ENCODE assay signal across 26 cellular contexts in the genomic region with DNA sequence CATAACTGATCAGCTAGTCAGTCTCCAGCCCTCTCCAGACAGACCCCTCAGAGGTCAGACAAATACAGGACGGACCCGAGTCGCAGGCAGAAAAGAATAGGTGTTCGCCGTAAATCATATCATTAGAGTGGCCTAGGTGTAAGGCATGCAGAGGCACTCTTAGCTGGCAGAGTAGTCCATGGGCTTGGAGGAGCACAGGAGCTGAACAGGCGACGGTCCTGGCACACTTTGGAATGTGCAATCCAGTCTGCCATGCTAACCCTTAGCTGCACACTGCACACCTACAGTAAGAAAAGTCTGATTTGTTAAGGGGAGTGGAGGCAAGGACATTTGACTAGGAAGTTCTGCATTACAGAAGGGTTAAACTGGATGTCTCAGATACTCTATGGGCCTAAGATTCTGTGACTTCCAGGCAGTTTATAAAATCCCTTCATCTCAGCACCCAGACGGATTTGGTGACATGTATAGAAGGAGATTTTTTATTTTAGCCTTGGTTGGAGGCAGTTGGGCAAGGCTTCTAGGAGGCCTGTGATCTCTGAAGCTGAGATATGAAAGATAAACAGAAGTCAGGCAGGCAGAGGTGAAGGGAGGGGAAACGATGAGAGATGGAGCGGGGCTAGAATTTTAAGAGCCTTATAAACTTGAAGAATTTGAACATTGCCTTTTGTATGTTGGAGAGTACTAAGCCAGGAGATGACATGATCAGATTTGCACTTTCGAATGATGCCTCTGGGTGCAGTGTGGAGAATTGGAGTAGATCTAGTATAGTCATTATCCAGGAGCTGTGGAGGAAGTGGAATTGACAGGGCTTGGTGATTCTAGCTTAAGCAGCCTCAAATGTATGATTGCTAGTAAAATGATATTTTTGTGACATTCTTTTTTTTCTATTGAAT. TPM values are rescaled to one million over a fixed set of nuclear protein-coding genes. Genes with fewer than 3 reads are reported as not detected.
A peak's percentile ranks its signal among the peaks of the same experiment; 100 is the strongest.
DNase-seq lines count a peak whose midpoint lies in the region; ATAC-seq and TF ChIP-seq lines count a peak whose summit lies in the region.
"Had no signal": no experiment of that assay in that cellular context is flagged by ENCODE, and none has a peak within 500 bp of the region (broad histone marks: within the 10 kb centered on the region; RNA-seq: fewer than 3 reads in every experiment).

No MANE protein-coding gene starts in this region.

- no peak for TF ChIP-seq RAD21 in SK-N-SH (IDR thresholded peaks at IDR 0.05; ENCODE audit: low read length)

- no peak for TF ChIP-seq POLR2A in Peyer's patch (IDR thresholded peaks at IDR 0.05)

- H3K4me1 Mint-ChIP-seq in central memory CD8-positive, alpha-beta T cell = no peaks in the 10 kb centered on the region
- no peaks in the 10 kb centered on the region for H3K4me1 Mint-ChIP-seq in mesothelial cell of epicardium
- H3K4me1 Mint-ChIP-seq: activated CD4-positive, alpha-beta T cell treated with anti-CD3 and anti-CD28 coated beads, Interleukin-2, amount 10 ng/mL, durations not matched to agents 24 days and 14 days; endodermal cell had no signal

- H3K36me3 ChIP-seq in SK-N-SH (replicated peaks in 1 of 2; ENCODE audit: control insufficient read depth in 1 of 2, insufficient read depth in 2 of 2, low read length in 1 of 2) = peaks cover 82 to 86% of the 10 kb centered on the region in 2 experiments
- H3K36me3 ChIP-seq in GM23248 (ENCODE audit: low read depth) = peaks cover 68% of the 10 kb centered on the region
- peaks cover 0 to 96% (median 2%) of the 10 kb centered on the region in 3 donors for H3K36me3 ChIP-seq in Peyer's patch

- TF ChIP-seq CTCF in SK-N-SH (IDR thresholded peaks at IDR 0.05) = no peak
- no peak for TF ChIP-seq CTCF in mesothelial cell of epicardium (IDR thresholded peaks at IDR 0.05; ENCODE audit: unreplicated experiment)
- no peak for TF ChIP-seq CTCF in Peyer's patch (IDR thresholded peaks at IDR 0.05)

- no peaks in the 10 kb centered on the region for H3K27me3 Mint-ChIP-seq in central memory CD8-positive, alpha-beta T cell
- H3K27me3 Mint-ChIP-seq in mesothelial cell of epicardium (ENCODE audit: low read depth) = no peaks in the 10 kb centered on the region
- H3K27me3 Mint-ChIP-seq: activated CD4-positive, alpha-beta T cell treated with anti-CD3 and anti-CD28 coated beads, Interleukin-2, amount 10 ng/mL, durations not matched to agents 24 days and 14 days; natural killer cell treated with Interleukin-12 subunit alpha and Interleukin-12 subunit beta and Interleukin-15 and Interleukin-18, amount 100 ng/mL, for 72 hours had no signal

- no peaks in the 10 kb centered on the region for H4K20me1 ChIP-seq in SK-N-SH (ENCODE audit: insufficient read depth)
- H4K20me1 ChIP-seq in GM23248 (ENCODE audit: insufficient read depth) = no peaks in the 10 kb centered on the region

- H3K9ac ChIP-seq in SK-N-SH (no peak overlapping the region), GM23248 (no peak overlapping the region)

- H3K27me3 ChIP-seq in SK-N-SH (ENCODE audit: insufficient read depth) (no peaks in the 10 kb centered on the region), GM23248 (replicated peaks; ENCODE audit: insufficient read depth) (no peaks in the 10 kb centered on the region), Peyer's patch (no peaks in the 10 kb centered on the region)
- H3K27me3 ChIP-seq: breast epithelium, pancreas, upper lobe of right lung had no signal

- H3K36me3 Mint-ChIP-seq in central memory CD8-positive, alpha-beta T cell (ENCODE audit: insufficient read depth) = peaks cover 86% of the 10 kb centered on the region
- peaks cover 39% of the 10 kb centered on the region for H3K36me3 Mint-ChIP-seq in mesothelial cell of epicardium

- no peaks in the 10 kb centered on the region for H3K9me3 Mint-ChIP-seq in central memory CD8-positive, alpha-beta T cell
- H3K9me3 Mint-ChIP-seq in mesothelial cell of epicardium = no peaks in the 10 kb centered on the region
- H3K9me3 Mint-ChIP-seq: activated CD4-positive, alpha-beta T cell treated with anti-CD3 and anti-CD28 coated beads, Interleukin-2, amount 10 ng/mL, durations not matched to agents 24 days and 14 days; endodermal cell; natural killer cell treated with Interleukin-12 subunit alpha and Interleukin-12 subunit beta and Interleukin-15 and Interleukin-18, amount 100 ng/mL, for 72 hours had no signal

- CTCF ChIA-PET in SK-N-SH (lab: Yijun Ruan, JAX) = interaction anchor here (0.5 to 2.3 kb wide), 3 partner anchors 9 to 27 kb away, joined by 3 to 9 read pairs (median 3); no protein-coding TSS in a partner anchor

- H2AFZ ChIP-seq in SK-N-SH (ENCODE audit: low read depth) (no peak overlapping the region), GM23248 (no peak overlapping the region)

- no peak for TF ChIP-seq EP300 in SK-N-SH (IDR thresholded peaks at IDR 0.05; ENCODE audit: borderline replicate concordance in 1 of 2, low read depth in 1 of 2, low read length in 1 of 2)

- no peaks in the 10 kb centered on the region for H3K9me3 ChIP-seq in SK-N-SH
- no peaks in the 10 kb centered on the region for H3K9me3 ChIP-seq in GM23248 (ENCODE audit: low read depth)
- H3K9me3 ChIP-seq in Peyer's patch = no peaks in the 10 kb centered on the region
- H3K9me3 ChIP-seq: breast epithelium, pancreas, upper lobe of right lung had no signal

- no peak overlapping the region for H3K4me2 ChIP-seq in SK-N-SH
- no peak overlapping the region for H3K4me2 ChIP-seq in GM23248 (ENCODE audit: unreplicated experiment)

- H3K27ac Mint-ChIP-seq in central memory CD8-positive, alpha-beta T cell (ENCODE audit: low read depth) = peak overlapping the region; percentile 1
- H3K27ac Mint-ChIP-seq in mesothelial cell of epicardium = peak overlapping the region; percentile 8
- H3K27ac Mint-ChIP-seq: activated CD4-positive, alpha-beta T cell treated with anti-CD3 and anti-CD28 coated beads, Interleukin-2, amount 10 ng/mL, durations not matched to agents 24 days and 14 days; endodermal cell; natural killer cell treated with Interleukin-12 subunit alpha and Interleukin-12 subunit beta and Interleukin-15 and Interleukin-18, amount 100 ng/mL, for 72 hours had no signal

- H3K4me1 ChIP-seq in SK-N-SH (ENCODE audit: control insufficient read depth in 1 of 2, insufficient read depth in 2 of 2, low read depth in 1 of 2, low read length in 1 of 2) (no peaks in the 10 kb centered on the region), GM23248 (ENCODE audit: insufficient read depth) (no peaks in the 10 kb centered on the region), Peyer's patch (no peaks in the 10 kb centered on the region)
- H3K4me1 ChIP-seq: breast epithelium, pancreas, upper lobe of right lung had no signal

- no peak overlapping the region for H3K4me3 Mint-ChIP-seq in central memory CD8-positive, alpha-beta T cell
- no peak overlapping the region for H3K4me3 Mint-ChIP-seq in mesothelial cell of epicardium
- H3K4me3 Mint-ChIP-seq: activated CD4-positive, alpha-beta T cell treated with anti-CD3 and anti-CD28 coated beads, Interleukin-2, amount 10 ng/mL, durations not matched to agents 24 days and 14 days; endodermal cell; natural killer cell treated with Interleukin-12 subunit alpha and Interleukin-12 subunit beta and Interleukin-15 and Interleukin-18, amount 100 ng/mL, for 72 hours had no signal

- no peak overlapping the region for H3K4me3 ChIP-seq in SK-N-SH (ENCODE audit: low read depth in 2 of 2, low read length in 1 of 2)
- H3K4me3 ChIP-seq in GM23248 = no peak overlapping the region
- H3K4me3 ChIP-seq in Peyer's patch = no peak overlapping the region
- H3K4me3 ChIP-seq: breast epithelium, pancreas, upper lobe of right lung had no signal

- H3K27ac ChIP-seq in SK-N-SH (ENCODE audit: low read depth in 2 of 2, low read length in 1 of 2) (no peak overlapping the region), GM23248 (no peak overlapping the region), Peyer's patch (no peak overlapping the region)
- H3K27ac ChIP-seq: breast epithelium, pancreas, upper lobe of right lung had no signal

- POLR2A ChIA-PET in SK-N-SH (lab: Yijun Ruan, JAX) = interaction anchor here (0.5 kb wide), 1 partner anchor 145 kb away, joined by 3 read pairs; no protein-coding TSS in a partner anchor

- peaks cover 13% of the 10 kb centered on the region for H3F3A ChIP-seq in SK-N-SH (replicated peaks; ENCODE audit: insufficient read depth)
- no peaks in the 10 kb centered on the region for H3F3A ChIP-seq in GM23248 (ENCODE audit: insufficient read depth)

- peak; percentile 60; the same call in 2 of the 3 replicates for ATAC-seq in SK-N-SH treated with all-trans-retinoic acid at 6 μM for 48 hours
- no peak for ATAC-seq in central memory CD8-positive, alpha-beta T cell (replicated peaks; ENCODE audit: extremely low read depth, poor library complexity, severe bottlenecking)
- ATAC-seq: natural killer cell treated with Interleukin-12 subunit alpha and Interleukin-12 subunit beta and Interleukin-15 and Interleukin-18, amount 100 ng/mL, for 72 hours; upper lobe of right lung had no signal

- H3K9me2 ChIP-seq in SK-N-SH = no peaks in the 10 kb centered on the region
- H3K9me2 ChIP-seq in GM23248 (ENCODE audit: insufficient read depth) = no peaks in the 10 kb centered on the region

- DNase-seq in SK-N-SH (no peak), GM23248 (peak; percentile 7), mesothelial cell of epicardium (ENCODE audit: low spot score in 2 of 2, unreplicated experiment in 2 of 2) (no peak), NCI-H748 treated with DMSO at 0.1 percent for 48 hours (lab: John Stamatoyannopoulos, UW) (no peak), HT-29 (ENCODE audit: low spot score) (no peak), Peyer's patch (no peak)
- DNase-seq in central memory CD8-positive, alpha-beta T cell (ENCODE audit: low spot score in 2 of 2) = no peak
- DNase-seq: activated CD4-positive, alpha-beta T cell treated with anti-CD3 and anti-CD28 coated beads, Interleukin-2, amount 10 ng/mL, durations not matched to agents 24 days and 14 days; activated effector memory CD4-positive, alpha-beta T cell treated with anti-CD3 and anti-CD28 coated beads, Interleukin-2, amount 50 U/mL, for 16 hours; amniotic stem cell; Calu3; cortex of kidney; endodermal cell; left cardiac atrium; midbrain; NCI-H1436 treated with DMSO at 0.1 percent for 48 hours; NCI-H526; pancreas; stimulated activated CD8-positive, alpha-beta memory T cell treated with anti-CD3 and anti-CD28 coated beads, Interleukin-4, amount 100 ng/mL, for 48 hours; upper lobe of right lung had no signal

- WGBS in SK-N-SH (ENCODE audit: low lambda C conversion rate) = 90% methylated on average over 11 of the region's 11 CpGs
- WGBS in GM23248 (ENCODE audit: low coverage in 1 of 2, low lambda C conversion rate in 2 of 2, missing lambda C conversion rate in 2 of 2), 2 experiments = 81 to 82% methylated on average over 11 of the region's 11 CpGs

- in situ Hi-C loops in GM23248 (cut with MboI) = loop anchor here (10.0 kb wide), 1 partner anchor 236 kb away; no protein-coding TSS in a partner anchor

- H3K79me2 ChIP-seq in SK-N-SH (ENCODE audit: insufficient read depth) = no peaks in the 10 kb centered on the region
- H3K79me2 ChIP-seq in GM23248 (ENCODE audit: insufficient read depth) = 0 out of 2 replicates have a peak, but pooled peaks cover 5% of the 10 kb centered on the region

RNA-seq across cellular contexts. Expression of a gene that starts 34.6 kb away (rescaled TPM):
- polyA plus RNA-seq in SK-N-SH (2012; rRNA removed) = 0.10 TPM in 1 of 2 replicates, not detected in the other
- polyA plus RNA-seq in SK-N-SH (2012; cell fraction: cytosol; rRNA removed) = 0.01 and 0.03 TPM in 2 replicates
- polyA plus RNA-seq in SK-N-SH (2012; cell fraction: nucleus; rRNA removed) = 0.35 and 0.50 TPM in 2 replicates
- total RNA-seq in GM23248 (2014; rRNA removed; shearing (Covaris generic)) = not detected in 2 replicates
- not detected in 2 replicates for polyA plus RNA-seq in GM23248 (2016; fragmentation: Nextera tagmentation; extraction: Ambion mirVana)
- 0.22 to 0.32 TPM in 2 of 3 replicates, not detected in the other for total RNA-seq in mesothelial cell of epicardium
- total RNA-seq in HT-29 (2014; rRNA removed; shearing (Covaris generic)) = 0.08 and 0.91 TPM in 2 replicates
- total RNA-seq in Peyer's patch = 100 to 1,000 TPM in 2 of 4 donors, 10 to 100 TPM in 1, 1 to 10 TPM in 1; 1.7 to 138 (median 88.6) TPM
- total RNA-seq: activated CD4-positive, alpha-beta T cell treated with anti-CD3 and anti-CD28 coated beads, Interleukin-2, amount 10 ng/mL, durations not matched to agents 24 days and 14 days; Calu3; Daoy; left cardiac atrium; M059J; upper lobe of right lung had no signal
- polyA plus RNA-seq: BJ had no signal
